21 cellular contexts compared by ENCODE assay signal in the genomic region with DNA sequence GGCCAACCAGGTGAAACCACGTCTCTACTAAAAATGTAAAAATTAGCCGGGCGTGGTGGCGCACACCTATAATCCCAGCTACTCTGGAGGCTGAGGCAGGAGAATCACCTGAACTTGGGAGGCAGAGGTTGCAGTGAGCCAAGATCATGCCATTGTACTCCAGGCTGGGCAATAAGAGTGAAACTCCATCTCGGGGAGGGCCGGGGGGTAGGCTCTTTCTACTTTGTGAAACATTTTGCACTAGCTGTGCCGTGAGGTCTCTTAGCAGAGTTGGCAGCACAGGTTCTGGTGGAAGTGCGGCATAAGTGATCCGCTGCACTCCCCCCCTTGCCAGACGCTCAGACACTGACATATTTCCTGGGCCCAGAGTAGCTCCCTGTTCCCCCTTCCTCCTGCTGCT.
"Had no signal": no experiment of that assay in that cellular context is flagged by ENCODE, and none has a peak within 500 bp of the region (broad histone marks: within the 10 kb centered on the region; RNA-seq: fewer than 3 reads in every experiment).

No MANE protein-coding gene starts in this region.

- DNase-seq: activated CD4-positive, alpha-beta T cell treated with anti-CD3 and anti-CD28 coated beads for 48 hours; activated CD4-positive, CD25-positive, alpha-beta regulatory T cell; activated CD8-positive, alpha-beta T cell treated with anti-CD3 and anti-CD28 coated beads for 36 hours; activated naive CD4-positive, alpha-beta T cell treated with anti-CD3 and anti-CD28 coated beads for 36 hours; activated T-cell treated with anti-CD3 and anti-CD28 coated beads, Interleukin-2, amount 50 U/mL, for 1 hour; effector memory CD4-positive, alpha-beta T cell; foreskin fibroblast; hypothalamus; left ventricle myocardium inferior; naive B cell; SK-N-SH; stimulated activated CD4-positive, alpha-beta T cell treated with anti-CD3 and anti-CD28 coated beads, Interleukin-4, amount 100 ng/mL, for 24 hours; T-helper 1 cell; T-helper 9 cell had no signal

- H3K4me1 Mint-ChIP-seq: activated T-helper 17 cell treated with anti-CD3 and anti-CD28 coated beads, Interleukin-2, amount 50 U/mL, for 72 hours had no signal

- H3K4me2 ChIP-seq: SK-N-SH had no signal

- H3K36me3 Mint-ChIP-seq: naive B cell; stimulated activated effector memory CD8-positive, alpha-beta T cell treated with anti-CD3 and anti-CD28 coated beads, Interleukin-12 subunit alpha, Interleukin-12 subunit beta, amount 100 ng/mL, for 72 hours had no signal

- H3K9ac ChIP-seq: SK-N-SH had no signal

- H3K4me3 Mint-ChIP-seq: activated CD8-positive, alpha-beta T cell treated with anti-CD3 and anti-CD28 coated beads for 36 hours; activated naive CD4-positive, alpha-beta T cell treated with anti-CD3 and anti-CD28 coated beads for 36 hours; activated T-helper 17 cell treated with anti-CD3 and anti-CD28 coated beads, Interleukin-2, amount 50 U/mL, for 72 hours; naive B cell; neural crest cell; stimulated activated effector memory CD8-positive, alpha-beta T cell treated with anti-CD3 and anti-CD28 coated beads, Interleukin-12 subunit alpha, Interleukin-12 subunit beta, amount 100 ng/mL, for 72 hours had no signal

- H3K9me3 Mint-ChIP-seq: activated CD8-positive, alpha-beta T cell treated with anti-CD3 and anti-CD28 coated beads for 36 hours; activated naive CD4-positive, alpha-beta T cell treated with anti-CD3 and anti-CD28 coated beads for 36 hours; activated T-helper 17 cell treated with anti-CD3 and anti-CD28 coated beads, Interleukin-2, amount 50 U/mL, for 72 hours; naive B cell; neural crest cell; stimulated activated effector memory CD8-positive, alpha-beta T cell treated with anti-CD3 and anti-CD28 coated beads, Interleukin-12 subunit alpha, Interleukin-12 subunit beta, amount 100 ng/mL, for 72 hours had no signal

- H3K27me3 ChIP-seq: pancreas had no signal

- H3K36me3 ChIP-seq: thoracic aorta had no signal

- H3K4me3 ChIP-seq: left ventricle myocardium inferior, mucosa of descending colon, pancreas, thoracic aorta had no signal

- H3K27ac ChIP-seq: pancreas had no signal

- ATAC-seq: activated CD8-positive, alpha-beta T cell treated with anti-CD3 and anti-CD28 coated beads for 36 hours; activated T-helper 17 cell treated with anti-CD3 and anti-CD28 coated beads, Interleukin-2, amount 50 U/mL, for 72 hours; mucosa of descending colon; pancreas; sciatic nerve; stimulated activated effector memory CD8-positive, alpha-beta T cell treated with anti-CD3 and anti-CD28 coated beads, Interleukin-12 subunit alpha, Interleukin-12 subunit beta, amount 100 ng/mL, for 72 hours had no signal

- H3K27ac Mint-ChIP-seq: activated CD8-positive, alpha-beta T cell treated with anti-CD3 and anti-CD28 coated beads for 36 hours; activated naive CD4-positive, alpha-beta T cell treated with anti-CD3 and anti-CD28 coated beads for 36 hours; activated T-helper 17 cell treated with anti-CD3 and anti-CD28 coated beads, Interleukin-2, amount 50 U/mL, for 72 hours; naive B cell; stimulated activated effector memory CD8-positive, alpha-beta T cell treated with anti-CD3 and anti-CD28 coated beads, Interleukin-12 subunit alpha, Interleukin-12 subunit beta, amount 100 ng/mL, for 72 hours had no signal

- H3K27me3 Mint-ChIP-seq: activated CD8-positive, alpha-beta T cell treated with anti-CD3 and anti-CD28 coated beads for 36 hours; activated T-helper 17 cell treated with anti-CD3 and anti-CD28 coated beads, Interleukin-2, amount 50 U/mL, for 72 hours; naive B cell had no signal

- H3K9me3 ChIP-seq: left ventricle myocardium inferior, mucosa of descending colon, pancreas, SK-N-SH, thoracic aorta had no signal

- FAIRE-seq: pancreas had no signal
